In genomic region chr17:27378482-27379200, GRCh38 we compare ENCODE assay signal across 23 cellular contexts.
DNase-seq lines count a peak whose midpoint lies in the region; ATAC-seq and TF ChIP-seq lines count a peak whose summit lies in the region.
"Had no signal": no experiment of that assay in that cellular context is flagged by ENCODE, and none has a peak within 500 bp of the region (broad histone marks: within the 10 kb centered on the region; RNA-seq: fewer than 3 reads in every experiment).

No MANE protein-coding gene starts in this region.

- H3K27me3 ChIP-seq in breast epithelium (no peaks in the 10 kb centered on the region), sigmoid colon (no peaks in the 10 kb centered on the region), lower lobe of right lung (ENCODE audit: low read depth) (no peaks in the 10 kb centered on the region)
- H3K27me3 ChIP-seq: BLaER1 treated with 17β-estradiol and CSF1 and Interleukin-3, amounts not matched to agents 10 nM and 100 nM; tibial nerve had no signal

- H3K9me3 Mint-ChIP-seq in mesothelial cell of epicardium = peaks cover 18% of the 10 kb centered on the region
- H3K9me3 Mint-ChIP-seq: stimulated activated naive CD8-positive, alpha-beta T cell treated with anti-CD3 and anti-CD28 coated beads, Interleukin-15, Interleukin-2, amounts not matched to agents 100 ng/mL and 50 ng/mL, for 24 hours had no signal

- 40 to 69% methylated on average over 9 of the region's 9 CpGs for WGBS in sigmoid colon, 2 donors

- peak overlapping the region; percentile 68 for H3K27ac Mint-ChIP-seq in mesothelial cell of epicardium
- H3K27ac Mint-ChIP-seq: activated naive CD8-positive, alpha-beta T cell treated with anti-CD3 and anti-CD28 coated beads, Interleukin-2, amount 10 ng/mL, durations not matched to agents 7 days and 5 days; activated T-helper 17 cell treated with anti-CD3 and anti-CD28 coated beads, Interleukin-2, amount 50 U/mL, for 72 hours; stimulated activated naive CD8-positive, alpha-beta T cell treated with anti-CD3 and anti-CD28 coated beads, Interleukin-15, Interleukin-2, amounts not matched to agents 100 ng/mL and 50 ng/mL, for 24 hours; T-helper 17 cell had no signal

- DNase-seq in Jurkat, Clone E6-1 (ENCODE audit: low read depth, low spot score) = peak; percentile 81
- DNase-seq in breast epithelium (ENCODE audit: low spot score in 2 of 2) (no peak), mesothelial cell of epicardium (ENCODE audit: low spot score in 2 of 2, unreplicated experiment in 2 of 2) (no peak), sigmoid colon (peak; percentile 70), mucosa of gallbladder (ENCODE audit: low spot score) (no peak), D341Med (ENCODE audit: low spot score) (no peak), NCI-H1436 (lab: John Stamatoyannopoulos, UW) (no peak), lower lobe of right lung (no peak)
- DNase-seq: activated CD8-positive, alpha-beta memory T cell treated with anti-CD3 and anti-CD28 coated beads, Interleukin-2, amount 50 U/mL, for 4 hours; activated naive CD8-positive, alpha-beta T cell treated with anti-CD3 and anti-CD28 coated beads, Interleukin-2, amount 10 ng/mL, durations not matched to agents 7 days and 5 days; Caco-2; left ventricle myocardium inferior; NCI-H1417; NCI-H510A treated with DMSO at 0.1 percent for 48 hours; stimulated activated CD4-positive, alpha-beta T cell treated with anti-CD3 and anti-CD28 coated beads, Interleukin-12 subunit alpha, Interleukin-12 subunit beta, amount 100 ng/mL, for 4 hours; stimulated activated CD4-positive, alpha-beta T cell treated with anti-CD3 and anti-CD28 coated beads, Interleukin-4, amount 100 ng/mL, for 4 hours; T-helper 17 cell; WERI-Rb-1 had no signal

- no peak overlapping the region for H3K4me3 ChIP-seq in Jurkat, Clone E6-1 (ENCODE audit: low read length)
- no peak overlapping the region for H3K4me3 ChIP-seq in breast epithelium
- no peak overlapping the region for H3K4me3 ChIP-seq in sigmoid colon
- no peak overlapping the region for H3K4me3 ChIP-seq in lower lobe of right lung
- H3K4me3 ChIP-seq: BLaER1 treated with 17β-estradiol and CSF1 and Interleukin-3, amounts not matched to agents 10 nM and 100 nM; left ventricle myocardium inferior; tibial nerve had no signal

- H3K27me3 Mint-ChIP-seq in mesothelial cell of epicardium (ENCODE audit: low read depth) = no peaks in the 10 kb centered on the region

- TF ChIP-seq EP300 in sigmoid colon (IDR thresholded peaks at IDR 0.05) = peak; percentile 28 to 88 (median 77)

- H3K9me3 ChIP-seq in breast epithelium (peaks cover 6 to 8% of the 10 kb centered on the region in 2 donors), sigmoid colon (no peaks in the 10 kb centered on the region), lower lobe of right lung (peaks cover 2% of the 10 kb centered on the region)
- H3K9me3 ChIP-seq: neutrophil had no signal

- intact Hi-C loops in breast epithelium (cut with DNase I; ENCODE audit: low total_unique reads) = no loop called here
- intact Hi-C loops in sigmoid colon (cut with DNase I) = no loop called here
- intact Hi-C loops in lower lobe of right lung (cut with DNase I) = no loop called here

- H3K36me3 ChIP-seq in breast epithelium (no peaks in the 10 kb centered on the region), sigmoid colon (no peaks in the 10 kb centered on the region), lower lobe of right lung (no peaks in the 10 kb centered on the region)
- H3K36me3 ChIP-seq: left ventricle myocardium inferior, neutrophil, tibial nerve, WERI-Rb-1 had no signal

- peaks cover 29% of the 10 kb centered on the region for H3K4me1 Mint-ChIP-seq in mesothelial cell of epicardium
- H3K4me1 Mint-ChIP-seq: activated T-helper 17 cell treated with anti-CD3 and anti-CD28 coated beads, Interleukin-2, amount 50 U/mL, for 72 hours had no signal

- H3K27ac ChIP-seq in breast epithelium (peak overlapping the region; percentile 2 to 14), sigmoid colon (peak overlapping the region in 3 of 4 donors; percentile 80 to 88 (median 80)), lower lobe of right lung (no peak overlapping the region)
- H3K27ac ChIP-seq: BLaER1 treated with 17β-estradiol and CSF1 and Interleukin-3, amounts not matched to agents 10 nM and 100 nM; left ventricle myocardium inferior; neutrophil; WERI-Rb-1 had no signal

- no peak for ATAC-seq in lower lobe of right lung
- ATAC-seq: activated T-helper 17 cell treated with anti-CD3 and anti-CD28 coated beads, Interleukin-2, amount 50 U/mL, for 72 hours; T-helper 17 cell had no signal

- no peak overlapping the region for H3K4me3 Mint-ChIP-seq in mesothelial cell of epicardium
- H3K4me3 Mint-ChIP-seq: activated naive CD8-positive, alpha-beta T cell treated with anti-CD3 and anti-CD28 coated beads, Interleukin-2, amount 10 ng/mL, durations not matched to agents 7 days and 5 days; activated T-helper 17 cell treated with anti-CD3 and anti-CD28 coated beads, Interleukin-2, amount 50 U/mL, for 72 hours; stimulated activated naive CD8-positive, alpha-beta T cell treated with anti-CD3 and anti-CD28 coated beads, Interleukin-15, Interleukin-2, amounts not matched to agents 100 ng/mL and 50 ng/mL, for 24 hours; T-helper 17 cell had no signal

- no peak for TF ChIP-seq CTCF in breast epithelium (IDR thresholded peaks at IDR 0.05)
- TF ChIP-seq CTCF in mesothelial cell of epicardium (IDR thresholded peaks at IDR 0.05; ENCODE audit: unreplicated experiment) = no peak
- TF ChIP-seq CTCF in sigmoid colon (IDR thresholded peaks at IDR 0.05) = no peak
- TF ChIP-seq CTCF in lower lobe of right lung (IDR thresholded peaks at IDR 0.05) = no peak

- no peaks in the 10 kb centered on the region for H3K36me3 Mint-ChIP-seq in mesothelial cell of epicardium
- H3K36me3 Mint-ChIP-seq: activated naive CD8-positive, alpha-beta T cell treated with anti-CD3 and anti-CD28 coated beads, Interleukin-2, amount 10 ng/mL, durations not matched to agents 7 days and 5 days had no signal

- H3K4me1 ChIP-seq in breast epithelium (peaks cover 0 to 7% of the 10 kb centered on the region in 2 donors), sigmoid colon (peaks cover 0 to 65% (median 45%) of the 10 kb centered on the region in 4 donors), lower lobe of right lung (peaks cover 15% of the 10 kb centered on the region)

- no peak for TF ChIP-seq POLR2A in breast epithelium (IDR thresholded peaks at IDR 0.05)
- no peak for TF ChIP-seq POLR2A in sigmoid colon (IDR thresholded peaks at IDR 0.05)

Comparison
In these comparisons a context has a peak if more than half of its experiments do, and no peak if none do; other contexts are left out.
1. DNase-seq: peak in Jurkat, Clone E6-1 (single experiment) and sigmoid colon (single experiment); none in breast epithelium (0 of 2), mesothelial cell of epicardium (0 of 2), mucosa of gallbladder (single experiment), D341Med (single experiment), NCI-H1436 (single experiment) and lower lobe of right lung (single experiment).